Comparison of ENCODE assay signal across 8 cellular contexts in the genomic region with DNA sequence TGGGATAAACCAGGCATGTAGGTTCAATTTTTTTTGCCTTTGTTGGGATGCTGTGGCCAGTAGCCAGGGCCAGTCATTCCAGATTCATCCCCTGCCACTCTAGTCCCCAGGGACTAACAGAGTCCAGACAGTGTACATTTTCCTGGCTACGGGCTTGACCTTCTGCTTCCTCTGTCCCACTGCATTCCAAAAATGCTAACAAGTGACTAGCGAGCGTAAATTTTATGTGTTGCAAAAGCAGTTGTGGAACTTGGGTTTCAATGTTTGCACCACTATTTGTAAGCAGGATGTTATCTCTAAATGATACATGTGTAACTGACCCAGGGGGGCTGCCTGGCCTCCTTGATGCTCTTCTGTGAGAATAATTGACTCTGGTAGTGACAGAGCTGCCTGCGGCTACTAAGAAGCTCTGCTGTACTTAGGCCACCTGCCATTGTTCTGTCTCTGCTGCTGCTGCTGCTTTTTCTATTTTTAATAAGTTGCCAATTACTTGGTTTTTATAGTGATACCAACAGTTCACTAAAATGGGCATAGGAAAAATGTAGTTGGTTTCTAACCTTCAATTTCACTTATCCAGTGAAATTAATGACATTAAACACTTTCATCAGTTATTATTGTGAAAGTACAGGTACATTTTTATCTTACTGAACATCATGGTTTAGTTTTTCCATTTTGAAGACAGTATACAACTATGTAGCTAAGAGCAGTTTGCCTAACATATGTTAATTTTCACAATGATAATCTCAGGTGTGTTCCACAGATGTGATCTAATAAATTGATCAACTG. TPM values are rescaled to one million over a fixed set of nuclear protein-coding genes. Genes with fewer than 3 reads are reported as not detected.
DNase-seq lines count a peak whose midpoint lies in the region; ATAC-seq and TF ChIP-seq lines count a peak whose summit lies in the region.

No MANE protein-coding gene starts in this region.

- H3K4me3 Mint-ChIP-seq in activated CD4-positive, alpha-beta T cell treated with anti-CD3 and anti-CD28 coated beads for 36 hours, result no peak overlapping the region
- no peak overlapping the region for H3K4me3 Mint-ChIP-seq in activated naive CD8-positive, alpha-beta T cell treated with anti-CD3 and anti-CD28 coated beads for 36 hours
- no peak overlapping the region for H3K4me3 Mint-ChIP-seq in stimulated activated naive B cell treated with anti-CD40 and anti-IgM and Interleukin-4, amounts not matched to agents 10 μg/mL and 1 μg/mL and 100 μg/mL, for 72 hours

- H3K27me3 Mint-ChIP-seq in activated CD4-positive, alpha-beta T cell treated with anti-CD3 and anti-CD28 coated beads for 36 hours, result no peaks in the 10 kb centered on the region
- H3K27me3 Mint-ChIP-seq in activated naive CD8-positive, alpha-beta T cell treated with anti-CD3 and anti-CD28 coated beads for 36 hours, result no peaks in the 10 kb centered on the region
- no peaks in the 10 kb centered on the region for H3K27me3 Mint-ChIP-seq in stimulated activated naive B cell treated with anti-CD40 and anti-IgM and Interleukin-4, amounts not matched to agents 10 μg/mL and 1 μg/mL and 100 μg/mL, for 72 hours

- no peak for ATAC-seq in activated CD4-positive, alpha-beta T cell treated with anti-CD3 and anti-CD28 coated beads for 36 hours
- no peak for ATAC-seq in stimulated activated naive B cell treated with anti-CD40 and anti-IgM and Interleukin-4, amounts not matched to agents 10 μg/mL and 1 μg/mL and 100 μg/mL, for 72 hours (replicated peaks)
- ATAC-seq in GM21619 (IDR thresholded peaks at IDR 0.05; ENCODE audit: unreplicated experiment), result no peak
- no peak for ATAC-seq in HG03565 (IDR thresholded peaks at IDR 0.05; ENCODE audit: unreplicated experiment)

- peaks cover 76% of the 10 kb centered on the region for H3K4me1 ChIP-seq in left ventricle myocardium inferior

- no peak for TF ChIP-seq CTCF in left ventricle myocardium inferior (IDR thresholded peaks at IDR 0.05; ENCODE audit: borderline replicate concordance)

- peak overlapping the region; percentile 80 for H3K27ac ChIP-seq in left ventricle myocardium inferior (replicated peaks)

- H3K9me3 Mint-ChIP-seq in activated CD4-positive, alpha-beta T cell treated with anti-CD3 and anti-CD28 coated beads for 36 hours (ENCODE audit: low read depth), result no peaks in the 10 kb centered on the region
- peaks cover 1% of the 10 kb centered on the region for H3K9me3 Mint-ChIP-seq in activated naive CD8-positive, alpha-beta T cell treated with anti-CD3 and anti-CD28 coated beads for 36 hours
- no peaks in the 10 kb centered on the region for H3K9me3 Mint-ChIP-seq in stimulated activated naive B cell treated with anti-CD40 and anti-IgM and Interleukin-4, amounts not matched to agents 10 μg/mL and 1 μg/mL and 100 μg/mL, for 72 hours

- H3K9me3 ChIP-seq in left ventricle myocardium inferior (replicated peaks), result no peaks in the 10 kb centered on the region

- POLR2A ChIA-PET in activated CD4-positive, alpha-beta T cell treated with anti-CD3 and anti-CD28 coated beads for 36 hours (lab: Charles Lee), result no interaction called here

- peaks cover 10% of the 10 kb centered on the region for H3K36me3 Mint-ChIP-seq in activated CD4-positive, alpha-beta T cell treated with anti-CD3 and anti-CD28 coated beads for 36 hours (ENCODE audit: low read depth)
- H3K36me3 Mint-ChIP-seq in activated naive CD8-positive, alpha-beta T cell treated with anti-CD3 and anti-CD28 coated beads for 36 hours, result peaks cover 1% of the 10 kb centered on the region
- peaks cover 0 to 5% of the 10 kb centered on the region in 2 donors for H3K36me3 Mint-ChIP-seq in stimulated activated naive B cell treated with anti-CD40 and anti-IgM and Interleukin-4, amounts not matched to agents 10 μg/mL and 1 μg/mL and 100 μg/mL, for 72 hours

- H3K36me3 ChIP-seq in left ventricle myocardium inferior, result no peaks in the 10 kb centered on the region

- H3K4me1 Mint-ChIP-seq in activated CD4-positive, alpha-beta T cell treated with anti-CD3 and anti-CD28 coated beads for 36 hours, result peaks cover 66% of the 10 kb centered on the region
- peaks cover 66% of the 10 kb centered on the region for H3K4me1 Mint-ChIP-seq in activated naive CD8-positive, alpha-beta T cell treated with anti-CD3 and anti-CD28 coated beads for 36 hours
- peaks cover 27 to 62% of the 10 kb centered on the region in 2 donors for H3K4me1 Mint-ChIP-seq in stimulated activated naive B cell treated with anti-CD40 and anti-IgM and Interleukin-4, amounts not matched to agents 10 μg/mL and 1 μg/mL and 100 μg/mL, for 72 hours

- intact Hi-C loops in activated CD4-positive, alpha-beta T cell treated with anti-CD3 and anti-CD28 coated beads for 36 hours (cut with DNase I, micrococcal nuclease), result no loop called here
- intact Hi-C loops in left ventricle myocardium inferior (cut with micrococcal nuclease), result no loop called here

- H3K4me3 ChIP-seq in left ventricle myocardium inferior, result peak overlapping the region; percentile 15

- H3K27ac Mint-ChIP-seq in activated CD4-positive, alpha-beta T cell treated with anti-CD3 and anti-CD28 coated beads for 36 hours, result peak overlapping the region; percentile 94
- peak overlapping the region; percentile 82 for H3K27ac Mint-ChIP-seq in activated naive CD8-positive, alpha-beta T cell treated with anti-CD3 and anti-CD28 coated beads for 36 hours
- peak overlapping the region; percentile 5 for H3K27ac Mint-ChIP-seq in stimulated activated naive B cell treated with anti-CD40 and anti-IgM and Interleukin-4, amounts not matched to agents 10 μg/mL and 1 μg/mL and 100 μg/mL, for 72 hours

- no peaks in the 10 kb centered on the region for H3K27me3 ChIP-seq in left ventricle myocardium inferior (ENCODE audit: low read depth)

- no peak for DNase-seq in activated CD4-positive, alpha-beta T cell treated with anti-CD3 and anti-CD28 coated beads for 36 hours
- DNase-seq in activated CD4-positive, alpha-beta T cell treated with anti-CD3 and anti-CD28 coated beads, Interleukin-2, amount 50 U/mL, for 4 hours, result no peak
- no peak for DNase-seq in activated naive CD8-positive, alpha-beta T cell treated with anti-CD3 and anti-CD28 coated beads for 36 hours
- peak; percentile 25 for DNase-seq in left ventricle myocardium inferior
- no peak for DNase-seq in stimulated activated naive B cell treated with anti-CD40 and anti-IgM and Interleukin-4, amounts not matched to agents 10 μg/mL and 1 μg/mL and 100 μg/mL, for 72 hours
- no peak for DNase-seq in COLO668 (lab: John Stamatoyannopoulos, UW; ENCODE audit: unreplicated experiment)

- CTCF ChIA-PET in activated CD4-positive, alpha-beta T cell treated with anti-CD3 and anti-CD28 coated beads for 36 hours (lab: Charles Lee), result no interaction called here

RNA-seq across cellular contexts. Expression of gene TNRC6B, which starts 26.8 kb away (rescaled TPM):
- 10 to 100 TPM; 37.3 to 40.3 TPM for total RNA-seq in activated CD4-positive, alpha-beta T cell treated with anti-CD3 and anti-CD28 coated beads for 36 hours
- total RNA-seq in activated naive CD8-positive, alpha-beta T cell treated with anti-CD3 and anti-CD28 coated beads for 36 hours, result 10 to 100 TPM; 35.9 to 37.5 TPM
- 43.8 TPM for total RNA-seq in left ventricle myocardium inferior

Comparison
In these comparisons a context has a peak if more than half of its experiments do, and no peak if none do; other contexts are left out.
1. H3K27ac Mint-ChIP-seq: peak in every context shown above with its lines; median percentile 94 in activated CD4-positive, alpha-beta T cell treated with anti-CD3 and anti-CD28 coated beads for 36 hours; 82 in activated naive CD8-positive, alpha-beta T cell treated with anti-CD3 and anti-CD28 coated beads for 36 hours; 5 in stimulated activated naive B cell treated with anti-CD40 and anti-IgM and Interleukin-4, amounts not matched to agents 10 μg/mL and 1 μg/mL and 100 μg/mL, for 72 hours.